Comparison of ENCODE assay signal across 10 cellular contexts in the genomic region with DNA sequence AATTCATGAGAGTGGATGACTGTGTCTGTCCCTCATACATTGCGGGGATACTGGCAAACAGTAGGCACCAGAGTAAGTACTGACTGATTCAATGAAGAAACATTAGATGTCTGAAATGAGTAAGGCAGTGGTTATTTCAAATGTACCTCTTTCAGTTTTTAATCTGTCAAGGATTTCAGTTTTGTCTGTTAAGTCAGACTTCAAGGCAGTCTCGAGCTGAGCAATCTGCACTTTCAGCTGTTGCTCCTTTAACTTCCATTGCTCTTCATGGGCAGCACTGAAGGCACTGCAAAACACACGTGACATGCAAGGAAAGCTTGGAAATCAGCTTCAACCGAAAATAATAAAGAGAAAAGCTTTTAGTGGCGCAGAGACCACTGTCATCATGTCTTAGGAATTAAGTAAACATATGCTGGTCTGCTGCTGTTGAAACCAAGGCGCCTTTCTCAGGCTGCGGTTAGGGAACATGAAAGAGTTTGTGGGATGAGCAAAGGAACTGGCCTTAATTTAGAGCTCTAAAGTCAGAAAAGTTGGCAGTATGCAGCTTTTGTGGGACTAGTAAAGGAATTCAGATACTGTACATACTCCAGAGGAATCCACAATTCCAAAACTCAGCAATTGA. TPM values are rescaled to one million over a fixed set of nuclear protein-coding genes. Genes with fewer than 3 reads are reported as not detected.
DNase-seq lines count a peak whose midpoint lies in the region; ATAC-seq and TF ChIP-seq lines count a peak whose summit lies in the region.
"Had no signal": no experiment of that assay in that cellular context is flagged by ENCODE, and none has a peak within 500 bp of the region (broad histone marks: within the 10 kb centered on the region; RNA-seq: fewer than 3 reads in every experiment).

No MANE protein-coding gene starts in this region.

- no peaks in the 10 kb centered on the region for H3K9me3 ChIP-seq in MG63
- no peaks in the 10 kb centered on the region for H3K9me3 ChIP-seq in right cardiac atrium (ENCODE audit: control insufficient read depth, low read length)

- H3K4me3 ChIP-seq in MG63 (peak overlapping the region; percentile 16), right cardiac atrium (ENCODE audit: low read length) (peak overlapping the region; percentile 15)

- DNase-seq in Ammon's horn (ENCODE audit: low spot score): peak; percentile 3
- peak; percentile 11 for DNase-seq in GM20000 (ENCODE audit: low spot score)
- peak; percentile 98 for DNase-seq in MG63
- DNase-seq in right cardiac atrium: peak in 1 of 3 donors; percentile 32
- DNase-seq in CD1c-positive myeloid dendritic cell (ENCODE audit: extremely low spot score): no peak
- DNase-seq in NCI-H1105 (lab: John Stamatoyannopoulos, UW): no peak
- no peak for DNase-seq in DMS153 (lab: John Stamatoyannopoulos, UW)
- no peak for DNase-seq in iPS-NIHi7 (ENCODE audit: extremely low spot score)
- DNase-seq: RPMI8226 had no signal

- 45% methylated on average over 7 of the region's 7 CpGs for WGBS in right cardiac atrium

- H3K27me3 ChIP-seq in MG63: no peaks in the 10 kb centered on the region
- no peaks in the 10 kb centered on the region for H3K27me3 ChIP-seq in right cardiac atrium (ENCODE audit: control insufficient read depth, insufficient read depth)

- peaks cover 11% of the 10 kb centered on the region for H3K36me3 ChIP-seq in MG63

- no peak for TF ChIP-seq CTCF in GM20000 (IDR thresholded peaks at IDR 0.05; ENCODE audit: extremely low read depth, missing control alignments)

- peak in 1 of 2 donors; percentile 24 for ATAC-seq in right cardiac atrium
- ATAC-seq: HepG2 had no signal

- no peaks in the 10 kb centered on the region for H3K4me1 ChIP-seq in right cardiac atrium (ENCODE audit: control insufficient read depth, insufficient read depth, low read length)

- H3K27ac ChIP-seq in right cardiac atrium (ENCODE audit: low read length): no peak overlapping the region

- intact Hi-C loops in right cardiac atrium (cut with DNase I): no loop called here

RNA-seq across cellular contexts. Expression of gene RPGRIP1L, which starts 38.8 kb away (rescaled TPM):
- total RNA-seq in MG63 (2014; rRNA removed; shearing (Covaris generic); ENCODE audit: low replicate concordance): 13.5 and 20.6 TPM in 2 replicates
- 1 to 10 TPM; 1.9 to 3.5 (median 3.3) TPM for total RNA-seq in right cardiac atrium
- 1.3 TPM for polyA plus RNA-seq in right cardiac atrium

RNA-seq across cellular contexts. Expression of gene FTO, which starts 39.1 kb away (rescaled TPM):
- 88.6 TPM in 2 replicates for total RNA-seq in MG63 (2014; rRNA removed; shearing (Covaris generic); ENCODE audit: low replicate concordance)
- total RNA-seq in right cardiac atrium: 10 to 100 TPM; 75.2 to 86.3 (median 78.9) TPM
- 21.9 TPM for polyA plus RNA-seq in right cardiac atrium

Comparison
In these comparisons a context has a peak if more than half of its experiments do, and no peak if none do; other contexts are left out.
1. DNase-seq: peak in Ammon's horn (single experiment), GM20000 (single experiment) and MG63 (single experiment); none in CD1c-positive myeloid dendritic cell (single experiment), NCI-H1105 (single experiment), DMS153 (single experiment) and iPS-NIHi7 (single experiment).